In the genomic region with DNA sequence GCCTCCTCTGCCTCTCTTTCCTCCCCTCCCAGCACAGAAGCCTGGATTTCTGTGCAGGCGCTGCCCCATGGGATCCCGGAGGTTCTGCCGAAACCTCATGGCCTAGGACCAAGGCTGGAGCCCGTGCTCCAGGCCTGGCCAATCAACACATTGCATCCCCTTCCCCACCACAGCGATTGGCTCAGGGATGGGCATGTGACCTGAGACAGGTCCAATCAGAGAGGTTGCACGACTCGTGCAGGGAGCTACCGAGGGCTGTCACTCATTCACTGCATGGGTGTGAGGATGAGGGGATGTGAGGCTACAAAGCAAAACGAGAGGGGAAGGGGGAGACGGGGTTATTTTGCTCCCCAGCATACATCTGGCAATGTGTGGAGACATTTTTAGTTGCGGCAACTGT, we compare ENCODE assay signal across 1 cellular context.
TF ChIP-seq lines count a peak whose summit lies in the region.

No MANE protein-coding gene starts in this region.

TF ChIP-seq in K562, 482 proteins besides CTCF, POLR2A, EP300 and RAD21 (continued from another document):
- TF ChIP-seq, protein P1, sequence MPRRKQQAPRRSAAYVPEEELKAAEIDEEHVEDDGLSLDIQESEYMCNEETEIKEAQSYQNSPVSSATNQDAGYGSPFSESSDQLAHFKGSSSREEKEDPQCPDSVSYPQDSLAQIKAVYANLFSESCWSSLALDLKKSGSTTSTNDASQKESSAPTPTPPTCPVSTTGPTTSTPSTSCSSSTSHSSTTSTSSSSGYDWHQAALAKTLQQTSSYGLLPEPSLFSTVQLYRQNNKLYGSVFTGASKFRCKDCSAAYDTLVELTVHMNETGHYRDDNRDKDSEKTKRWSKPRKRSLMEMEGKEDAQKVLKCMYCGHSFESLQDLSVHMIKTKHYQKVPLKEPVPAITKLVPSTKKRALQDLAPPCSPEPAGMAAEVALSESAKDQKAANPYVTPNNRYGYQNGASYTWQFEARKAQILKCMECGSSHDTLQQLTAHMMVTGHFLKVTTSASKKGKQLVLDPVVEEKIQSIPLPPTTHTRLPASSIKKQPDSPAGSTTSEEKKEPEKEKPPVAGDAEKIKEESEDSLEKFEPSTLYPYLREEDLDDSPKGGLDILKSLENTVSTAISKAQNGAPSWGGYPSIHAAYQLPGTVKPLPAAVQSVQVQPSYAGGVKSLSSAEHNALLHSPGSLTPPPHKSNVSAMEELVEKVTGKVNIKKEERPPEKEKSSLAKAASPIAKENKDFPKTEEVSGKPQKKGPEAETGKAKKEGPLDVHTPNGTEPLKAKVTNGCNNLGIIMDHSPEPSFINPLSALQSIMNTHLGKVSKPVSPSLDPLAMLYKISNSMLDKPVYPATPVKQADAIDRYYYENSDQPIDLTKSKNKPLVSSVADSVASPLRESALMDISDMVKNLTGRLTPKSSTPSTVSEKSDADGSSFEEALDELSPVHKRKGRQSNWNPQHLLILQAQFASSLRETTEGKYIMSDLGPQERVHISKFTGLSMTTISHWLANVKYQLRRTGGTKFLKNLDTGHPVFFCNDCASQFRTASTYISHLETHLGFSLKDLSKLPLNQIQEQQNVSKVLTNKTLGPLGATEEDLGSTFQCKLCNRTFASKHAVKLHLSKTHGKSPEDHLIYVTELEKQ (CRISPR knock-in tag; IDR thresholded peaks at IDR 0.05), result no peak
- TF ChIP-seq, protein P2, sequence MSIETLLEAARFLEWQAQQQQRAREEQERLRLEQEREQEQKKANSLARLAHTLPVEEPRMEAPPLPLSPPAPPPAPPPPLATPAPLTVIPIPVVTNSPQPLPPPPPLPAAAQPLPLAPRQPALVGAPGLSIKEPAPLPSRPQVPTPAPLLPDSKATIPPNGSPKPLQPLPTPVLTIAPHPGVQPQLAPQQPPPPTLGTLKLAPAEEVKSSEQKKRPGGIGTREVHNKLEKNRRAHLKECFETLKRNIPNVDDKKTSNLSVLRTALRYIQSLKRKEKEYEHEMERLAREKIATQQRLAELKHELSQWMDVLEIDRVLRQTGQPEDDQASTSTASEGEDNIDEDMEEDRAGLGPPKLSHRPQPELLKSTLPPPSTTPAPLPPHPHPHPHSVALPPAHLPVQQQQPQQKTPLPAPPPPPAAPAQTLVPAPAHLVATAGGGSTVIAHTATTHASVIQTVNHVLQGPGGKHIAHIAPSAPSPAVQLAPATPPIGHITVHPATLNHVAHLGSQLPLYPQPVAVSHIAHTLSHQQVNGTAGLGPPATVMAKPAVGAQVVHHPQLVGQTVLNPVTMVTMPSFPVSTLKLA (conservative IDR thresholded peaks at IDR 0.05), result no peak
- TF ChIP-seq RBM15 (IDR thresholded peaks at IDR 0.05; ENCODE audit: insufficient read depth, low read length) (no peak), CTBP1 (IDR thresholded peaks at IDR 0.05; ENCODE audit: borderline replicate concordance) (no peak), MAZ (CRISPR knock-in tag; conservative IDR thresholded peaks at IDR 0.05 in 1 of 2, IDR thresholded peaks at IDR 0.05 in 1 of 2) (no peak), RAD51 (IDR thresholded peaks at IDR 0.05; ENCODE audit: borderline replicate concordance, low read depth) (peak; percentile 85), FOS (IDR thresholded peaks at IDR 0.05; ENCODE audit: extremely low read depth, insufficient read length) (peak; percentile 67)
- TF ChIP-seq, protein P3, sequence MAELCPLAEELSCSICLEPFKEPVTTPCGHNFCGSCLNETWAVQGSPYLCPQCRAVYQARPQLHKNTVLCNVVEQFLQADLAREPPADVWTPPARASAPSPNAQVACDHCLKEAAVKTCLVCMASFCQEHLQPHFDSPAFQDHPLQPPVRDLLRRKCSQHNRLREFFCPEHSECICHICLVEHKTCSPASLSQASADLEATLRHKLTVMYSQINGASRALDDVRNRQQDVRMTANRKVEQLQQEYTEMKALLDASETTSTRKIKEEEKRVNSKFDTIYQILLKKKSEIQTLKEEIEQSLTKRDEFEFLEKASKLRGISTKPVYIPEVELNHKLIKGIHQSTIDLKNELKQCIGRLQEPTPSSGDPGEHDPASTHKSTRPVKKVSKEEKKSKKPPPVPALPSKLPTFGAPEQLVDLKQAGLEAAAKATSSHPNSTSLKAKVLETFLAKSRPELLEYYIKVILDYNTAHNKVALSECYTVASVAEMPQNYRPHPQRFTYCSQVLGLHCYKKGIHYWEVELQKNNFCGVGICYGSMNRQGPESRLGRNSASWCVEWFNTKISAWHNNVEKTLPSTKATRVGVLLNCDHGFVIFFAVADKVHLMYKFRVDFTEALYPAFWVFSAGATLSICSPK (IDR thresholded peaks at IDR 0.05; ENCODE audit: borderline replicate concordance), result no peak
- TF ChIP-seq, protein P4, sequence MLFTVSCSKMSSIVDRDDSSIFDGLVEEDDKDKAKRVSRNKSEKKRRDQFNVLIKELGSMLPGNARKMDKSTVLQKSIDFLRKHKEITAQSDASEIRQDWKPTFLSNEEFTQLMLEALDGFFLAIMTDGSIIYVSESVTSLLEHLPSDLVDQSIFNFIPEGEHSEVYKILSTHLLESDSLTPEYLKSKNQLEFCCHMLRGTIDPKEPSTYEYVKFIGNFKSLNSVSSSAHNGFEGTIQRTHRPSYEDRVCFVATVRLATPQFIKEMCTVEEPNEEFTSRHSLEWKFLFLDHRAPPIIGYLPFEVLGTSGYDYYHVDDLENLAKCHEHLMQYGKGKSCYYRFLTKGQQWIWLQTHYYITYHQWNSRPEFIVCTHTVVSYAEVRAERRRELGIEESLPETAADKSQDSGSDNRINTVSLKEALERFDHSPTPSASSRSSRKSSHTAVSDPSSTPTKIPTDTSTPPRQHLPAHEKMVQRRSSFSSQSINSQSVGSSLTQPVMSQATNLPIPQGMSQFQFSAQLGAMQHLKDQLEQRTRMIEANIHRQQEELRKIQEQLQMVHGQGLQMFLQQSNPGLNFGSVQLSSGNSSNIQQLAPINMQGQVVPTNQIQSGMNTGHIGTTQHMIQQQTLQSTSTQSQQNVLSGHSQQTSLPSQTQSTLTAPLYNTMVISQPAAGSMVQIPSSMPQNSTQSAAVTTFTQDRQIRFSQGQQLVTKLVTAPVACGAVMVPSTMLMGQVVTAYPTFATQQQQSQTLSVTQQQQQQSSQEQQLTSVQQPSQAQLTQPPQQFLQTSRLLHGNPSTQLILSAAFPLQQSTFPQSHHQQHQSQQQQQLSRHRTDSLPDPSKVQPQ (CRISPR knock-in tag; IDR thresholded peaks at IDR 0.05; ENCODE audit: borderline replicate concordance), result no peak
- TF ChIP-seq, protein P5, sequence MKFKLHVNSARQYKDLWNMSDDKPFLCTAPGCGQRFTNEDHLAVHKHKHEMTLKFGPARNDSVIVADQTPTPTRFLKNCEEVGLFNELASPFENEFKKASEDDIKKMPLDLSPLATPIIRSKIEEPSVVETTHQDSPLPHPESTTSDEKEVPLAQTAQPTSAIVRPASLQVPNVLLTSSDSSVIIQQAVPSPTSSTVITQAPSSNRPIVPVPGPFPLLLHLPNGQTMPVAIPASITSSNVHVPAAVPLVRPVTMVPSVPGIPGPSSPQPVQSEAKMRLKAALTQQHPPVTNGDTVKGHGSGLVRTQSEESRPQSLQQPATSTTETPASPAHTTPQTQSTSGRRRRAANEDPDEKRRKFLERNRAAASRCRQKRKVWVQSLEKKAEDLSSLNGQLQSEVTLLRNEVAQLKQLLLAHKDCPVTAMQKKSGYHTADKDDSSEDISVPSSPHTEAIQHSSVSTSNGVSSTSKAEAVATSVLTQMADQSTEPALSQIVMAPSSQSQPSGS (CRISPR knock-in tag; IDR thresholded peaks at IDR 0.05), result no peak
